ENCODE assay signal across 13 cellular contexts in the genomic region with DNA sequence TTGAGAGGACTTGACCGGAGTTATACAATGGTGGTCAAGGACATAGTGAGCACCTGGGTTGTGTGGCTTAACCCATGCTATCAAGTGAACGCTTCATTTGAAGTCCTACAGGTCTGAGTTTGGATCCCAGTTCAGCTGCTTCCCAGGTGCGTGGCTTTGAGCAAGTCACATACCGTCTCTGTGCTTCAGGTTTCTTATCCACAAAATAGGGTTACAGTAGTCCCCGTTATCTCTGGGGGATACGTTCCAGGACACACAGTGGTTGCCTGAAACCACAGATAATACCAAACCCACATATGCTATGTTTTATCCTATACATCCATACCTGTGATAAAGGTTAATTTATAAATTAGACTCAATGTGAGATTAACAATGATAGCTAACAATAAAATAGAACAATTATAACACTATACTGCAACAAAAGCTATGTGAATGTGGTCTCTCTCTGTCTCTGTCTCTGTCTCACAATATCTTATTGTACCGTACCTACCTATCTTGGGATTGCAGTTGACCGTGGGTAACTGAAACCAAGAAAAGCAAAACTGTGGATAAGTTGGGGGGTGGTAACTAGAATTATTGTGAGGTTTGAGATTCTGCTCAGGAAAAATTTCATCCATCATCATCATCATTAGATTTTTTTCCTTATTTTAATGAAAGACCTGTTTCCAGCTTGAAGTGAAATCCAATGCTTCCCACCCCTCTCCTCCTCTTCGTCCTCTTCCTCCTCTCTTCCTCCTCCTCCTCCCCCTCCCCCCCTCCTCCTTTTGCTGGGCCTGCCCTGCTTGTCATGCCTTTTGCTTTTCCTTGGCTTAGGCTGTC. TPM values are rescaled to one million over a fixed set of nuclear protein-coding genes. Genes with fewer than 3 reads are reported as not detected.
DNase-seq lines count a peak whose midpoint lies in the region; ATAC-seq and TF ChIP-seq lines count a peak whose summit lies in the region.
"Had no signal": no experiment of that assay in that cellular context is flagged by ENCODE, and none has a peak within 500 bp of the region (broad histone marks: within the 10 kb centered on the region; RNA-seq: fewer than 3 reads in every experiment).

No MANE protein-coding gene starts in this region.

- H3K36me3 Mint-ChIP-seq in CD8-positive, alpha-beta T cell, result peaks cover 81% of the 10 kb centered on the region
- H3K36me3 Mint-ChIP-seq in IgD-negative memory B cell (peaks cover 3% of the 10 kb centered on the region), chondrocyte (ENCODE audit: low read depth) (peaks cover 24% of the 10 kb centered on the region), nephron (ENCODE audit: low read depth) (peaks cover 23% of the 10 kb centered on the region)

- H3K4me1 Mint-ChIP-seq in CD8-positive, alpha-beta T cell (ENCODE audit: low read depth), result peaks cover 95% of the 10 kb centered on the region
- H3K4me1 Mint-ChIP-seq in IgD-negative memory B cell (peaks cover 22 to 44% (median 35%) of the 10 kb centered on the region in 3 donors), chondrocyte (ENCODE audit: low read depth) (peaks cover 34% of the 10 kb centered on the region), nephron (peaks cover 56% of the 10 kb centered on the region)

- TF ChIP-seq CTCF in CD8-positive, alpha-beta T cell (IDR thresholded peaks at IDR 0.05), result no peak
- no peak for TF ChIP-seq CTCF in chondrocyte (IDR thresholded peaks at IDR 0.05)
- no peak for TF ChIP-seq CTCF in nephron (IDR thresholded peaks at IDR 0.05; ENCODE audit: unreplicated experiment in 3 of 3)

- H3K4me1 ChIP-seq in CD8-positive, alpha-beta T cell (ENCODE audit: insufficient read depth, low read length), result peaks cover 97% of the 10 kb centered on the region

- no peaks in the 10 kb centered on the region for H3K27me3 Mint-ChIP-seq in CD8-positive, alpha-beta T cell (ENCODE audit: low read depth)
- H3K27me3 Mint-ChIP-seq in IgD-negative memory B cell (no peaks in the 10 kb centered on the region), chondrocyte (ENCODE audit: low read depth) (no peaks in the 10 kb centered on the region), nephron (ENCODE audit: low read depth) (peaks cover 3% of the 10 kb centered on the region)

- CTCF ChIA-PET in CD8-positive, alpha-beta T cell (lab: Charles Lee), result interaction anchor here (1.1 to 17.1 kb wide), 10 partner anchors 10 to 457 kb away, joined by 3 to 230 read pairs (median 6); partner anchors contain the start of gene LBH

- no peak overlapping the region for H3K4me3 ChIP-seq in CD8-positive, alpha-beta T cell (ENCODE audit: low read depth, low read length)

- H3K4me3 Mint-ChIP-seq in CD8-positive, alpha-beta T cell, result peak overlapping the region; percentile 46
- H3K4me3 Mint-ChIP-seq in IgD-negative memory B cell, result no peak overlapping the region
- no peak overlapping the region for H3K4me3 Mint-ChIP-seq in chondrocyte (ENCODE audit: unreplicated experiment)
- H3K4me3 Mint-ChIP-seq in nephron, result no peak overlapping the region

- peak overlapping the region; percentile 98 for H3K27ac Mint-ChIP-seq in CD8-positive, alpha-beta T cell
- peak overlapping the region in 2 of 3 donors; percentile 76 to 82 for H3K27ac Mint-ChIP-seq in IgD-negative memory B cell
- H3K27ac Mint-ChIP-seq in chondrocyte (ENCODE audit: unreplicated experiment), result peak overlapping the region; percentile 95
- peak overlapping the region; percentile 72 to 94 (median 74) for H3K27ac Mint-ChIP-seq in nephron

- DNase-seq in CD8-positive, alpha-beta T cell, result no peak
- DNase-seq in chondrocyte (ENCODE audit: low spot score) (no peak), iPS-NIHi11 (ENCODE audit: low spot score) (no peak), A172 (ENCODE audit: low spot score) (no peak)
- no peak for DNase-seq in stimulated activated CD4-positive, alpha-beta T cell treated with anti-CD3 and anti-CD28 coated beads, Interleukin-12 subunit alpha, Interleukin-12 subunit beta, amount 100 ng/mL, for 4 hours
- no peak for DNase-seq in effector CD8-positive, alpha-beta T cell (lab: John Stamatoyannopoulos, UW)
- DNase-seq: activated CD4-positive, alpha-beta T cell treated with anti-CD3 and anti-CD28 coated beads for 48 hours; NCI-H1092 treated with DMSO at 0.1 percent for 48 hours; NCI-H526 treated with DMSO at 0.1 percent for 48 hours; stimulated activated CD4-positive, alpha-beta T cell treated with anti-CD3 and anti-CD28 coated beads, Interleukin-4, amount 100 ng/mL, for 4 hours; substantia nigra had no signal

- H3K27me3 ChIP-seq in CD8-positive, alpha-beta T cell (ENCODE audit: insufficient read depth, low read length), result no peaks in the 10 kb centered on the region

- intact Hi-C loops in CD8-positive, alpha-beta T cell (cut with DNase I, micrococcal nuclease), result loop anchor here (1.0 to 5.0 kb wide), 4 partner anchors 10 to 92 kb away; no protein-coding TSS in a partner anchor

- H3K36me3 ChIP-seq in CD8-positive, alpha-beta T cell (ENCODE audit: insufficient read depth, low read length), result peaks cover 15% of the 10 kb centered on the region

- no peaks in the 10 kb centered on the region for H3K9me3 Mint-ChIP-seq in CD8-positive, alpha-beta T cell
- no peaks in the 10 kb centered on the region for H3K9me3 Mint-ChIP-seq in IgD-negative memory B cell
- no peaks in the 10 kb centered on the region for H3K9me3 Mint-ChIP-seq in chondrocyte (ENCODE audit: low read depth)
- no peaks in the 10 kb centered on the region for H3K9me3 Mint-ChIP-seq in nephron

- no peaks in the 10 kb centered on the region for H3K9me3 ChIP-seq in CD8-positive, alpha-beta T cell (ENCODE audit: low read length)

- H3K27ac ChIP-seq in CD8-positive, alpha-beta T cell (ENCODE audit: low read depth, low read length), result peak overlapping the region; percentile 30

- POLR2A ChIA-PET in CD8-positive, alpha-beta T cell (lab: Charles Lee), result interaction anchor here (1.6 to 9.3 kb wide), 5 partner anchors 8 to 193 kb away, joined by 5 to 123 read pairs (median 12); partner anchors contain the start of genes LBH and LCLAT1

- no peak for ATAC-seq in CD8-positive, alpha-beta T cell

RNA-seq across cellular contexts. Expression of gene LBH, which starts 22.7 kb away (rescaled TPM):
- 100 to 1,000 TPM; 127 to 133 TPM for total RNA-seq in CD8-positive, alpha-beta T cell
- polyA plus RNA-seq in IgD-negative memory B cell, result 163 TPM
- total RNA-seq in chondrocyte, result 88.6 to 96.6 TPM (median 88.8 TPM) in 3 replicates
- 87.4 and 182 TPM in 2 replicates for total RNA-seq in A172 (2014; rRNA removed; shearing (Covaris generic))
